In genomic region chr20:5933802-5934436, GRCh38 we compare ENCODE assay signal across 9 cellular contexts. TPM values are rescaled to one million over a fixed set of nuclear protein-coding genes. Genes with fewer than 3 reads are reported as not detected.
DNase-seq lines count a peak whose midpoint lies in the region; ATAC-seq lines count a peak whose summit lies in the region.
"Had no signal": no experiment of that assay in that cellular context is flagged by ENCODE, and none has a peak within 500 bp of the region (broad histone marks: within the 10 kb centered on the region; RNA-seq: fewer than 3 reads in every experiment).

No MANE protein-coding gene starts in this region.

- H3K4me3 Mint-ChIP-seq in activated T-cell treated with anti-CD3 and anti-CD28 coated beads, Interleukin-2, amount 50 U/mL, for 4 hours: no peak overlapping the region

- H3K9ac ChIP-seq in mesenchymal stem cell (ENCODE audit: low read length): no peak overlapping the region

- no peak overlapping the region for H2AK5ac ChIP-seq in mesenchymal stem cell (ENCODE audit: low read length, severe bottlenecking)

- H2AFZ ChIP-seq in mesenchymal stem cell (ENCODE audit: low read depth, low read length): no peak overlapping the region

- H2BK120ac ChIP-seq in mesenchymal stem cell (ENCODE audit: low read depth, low read length): no peak overlapping the region

- no peak overlapping the region for H3K4ac ChIP-seq in mesenchymal stem cell (ENCODE audit: low read depth in 1 of 2, low read length in 2 of 2)

- H4K91ac ChIP-seq in mesenchymal stem cell (ENCODE audit: low read length): no peak overlapping the region

- peak overlapping the region in 1 of 2 experiments; percentile 53 for H3K23ac ChIP-seq in mesenchymal stem cell (ENCODE audit: low read length in 2 of 2)

- no peak overlapping the region for H2BK5ac ChIP-seq in mesenchymal stem cell (ENCODE audit: low read depth, low read length, poor library complexity, severe bottlenecking)

- H2BK15ac ChIP-seq in mesenchymal stem cell (ENCODE audit: low read depth, poor library complexity, severe bottlenecking): no peak overlapping the region

- no peak overlapping the region for H3K14ac ChIP-seq in mesenchymal stem cell (ENCODE audit: low read length in 2 of 2)

- H2BK12ac ChIP-seq in mesenchymal stem cell (ENCODE audit: low read length in 2 of 2): no peak overlapping the region

- peaks cover 4% of the 10 kb centered on the region for H3K27me3 Mint-ChIP-seq in activated T-cell treated with anti-CD3 and anti-CD28 coated beads, Interleukin-2, amount 50 U/mL, for 4 hours (ENCODE audit: low read depth)

- H3K4me2 ChIP-seq in mesenchymal stem cell (ENCODE audit: low read length, poor library complexity, severe bottlenecking): no peak overlapping the region

- peak; percentile 28 to 48 for ATAC-seq in activated T-cell treated with anti-CD3 and anti-CD28 coated beads, Interleukin-2, amount 50 U/mL, for 4 hours
- ATAC-seq in HG02970 (IDR thresholded peaks at IDR 0.05; ENCODE audit: low FRiP score, unreplicated experiment): no peak
- no peak for ATAC-seq in GM21390 (IDR thresholded peaks at IDR 0.05; ENCODE audit: unreplicated experiment)

- H3K18ac ChIP-seq in mesenchymal stem cell (ENCODE audit: low read depth in 1 of 2, low read length in 2 of 2): no peak overlapping the region

- H3K36me3 ChIP-seq in mesenchymal stem cell (ENCODE audit: control insufficient read depth in 1 of 2, insufficient read depth in 2 of 2, low read depth in 1 of 2, low read length in 2 of 2): peaks cover 0 to 18% of the 10 kb centered on the region in 2 experiments

- H3K27ac ChIP-seq in mesenchymal stem cell (ENCODE audit: low read length, poor library complexity, severe bottlenecking): no peak overlapping the region
- H3K27ac ChIP-seq: neutrophil had no signal

- 79% methylated on average over 7 of the region's 7 CpGs for WGBS in mesenchymal stem cell

- no peaks in the 10 kb centered on the region for H3K9me3 ChIP-seq in mesenchymal stem cell (ENCODE audit: control insufficient read depth, low read length)
- H3K9me3 ChIP-seq: neutrophil had no signal

- no peaks in the 10 kb centered on the region for H3K9me3 Mint-ChIP-seq in activated T-cell treated with anti-CD3 and anti-CD28 coated beads, Interleukin-2, amount 50 U/mL, for 4 hours

- H3K4me1 Mint-ChIP-seq in activated T-cell treated with anti-CD3 and anti-CD28 coated beads, Interleukin-2, amount 50 U/mL, for 4 hours (ENCODE audit: low read depth): peaks cover 5% of the 10 kb centered on the region

- H3K4me1 ChIP-seq in mesenchymal stem cell (ENCODE audit: control insufficient read depth, insufficient read depth, low read depth, low read length): no peaks in the 10 kb centered on the region

- no peak for DNase-seq in activated T-cell treated with anti-CD3 and anti-CD28 coated beads, Interleukin-2, amount 50 U/mL, for 4 hours
- DNase-seq in activated T-cell treated with anti-CD3 and anti-CD28 coated beads for 4 hours (no peak), HuH-7.5 (ENCODE audit: low spot score) (peak; percentile 44), SW480 (ENCODE audit: low spot score) (peak; percentile 38), mesenchymal stem cell (peak; percentile 13)
- no peak for DNase-seq in effector CD8-positive, alpha-beta T cell (lab: John Stamatoyannopoulos, UW)

- H3K79me1 ChIP-seq in mesenchymal stem cell (replicated peaks; ENCODE audit: low read length, poor library complexity, severe bottlenecking): no peaks in the 10 kb centered on the region

- no peak overlapping the region for H4K8ac ChIP-seq in mesenchymal stem cell (ENCODE audit: low read length)

- no peak overlapping the region for H3K4me3 ChIP-seq in mesenchymal stem cell (ENCODE audit: insufficient read depth in 1 of 2, low read depth in 1 of 2, low read length in 2 of 2)

- peaks cover 0 to 10% of the 10 kb centered on the region in 2 experiments for H3K27me3 ChIP-seq in mesenchymal stem cell (ENCODE audit: control insufficient read depth in 1 of 2, insufficient read depth in 1 of 2, low read length in 2 of 2)
- H3K27me3 ChIP-seq: neutrophil had no signal

- peaks cover 6% of the 10 kb centered on the region for H3K36me3 Mint-ChIP-seq in activated T-cell treated with anti-CD3 and anti-CD28 coated beads, Interleukin-2, amount 50 U/mL, for 4 hours (ENCODE audit: insufficient read depth)

RNA-seq across cellular contexts. Expression of gene TRMT6, which starts 16.4 kb away (rescaled TPM):
- 10 to 100 TPM; 45.3 to 47.5 (median 45.8) TPM for total RNA-seq in activated T-cell treated with anti-CD3 and anti-CD28 coated beads, Interleukin-2, amount 50 U/mL, for 4 hours
- 11.9 TPM for polyA plus RNA-seq in mesenchymal stem cell (2013, experiment 1 of 2)
- polyA plus RNA-seq in mesenchymal stem cell (2013, experiment 2 of 2): 12.2 TPM

RNA-seq across cellular contexts. Expression of gene MCM8, which starts 16.5 kb away (rescaled TPM):
- 10 to 100 TPM; 19.7 to 27.3 (median 20.1) TPM for total RNA-seq in activated T-cell treated with anti-CD3 and anti-CD28 coated beads, Interleukin-2, amount 50 U/mL, for 4 hours
- polyA plus RNA-seq in mesenchymal stem cell (2013, experiment 1 of 2): 3.2 TPM
- polyA plus RNA-seq in mesenchymal stem cell (2013, experiment 2 of 2): 3.2 TPM

RNA-seq across cellular contexts. Expression of gene CHGB, which starts 22.6 kb away (rescaled TPM):
- under 1 TPM in 2 of 3 donors, not detected in 1; 0.08 to 0.20 TPM for total RNA-seq in activated T-cell treated with anti-CD3 and anti-CD28 coated beads, Interleukin-2, amount 50 U/mL, for 4 hours
- 0.19 TPM for polyA plus RNA-seq in mesenchymal stem cell (2013, experiment 1 of 2)
- 0.12 TPM for polyA plus RNA-seq in mesenchymal stem cell (2013, experiment 2 of 2)

Comparison
In these comparisons a context has a peak if more than half of its experiments do, and no peak if none do; other contexts are left out.
1. ATAC-seq: peak in activated T-cell treated with anti-CD3 and anti-CD28 coated beads, Interleukin-2, amount 50 U/mL, for 4 hours (2 of 2); none in HG02970 (single experiment) and GM21390 (single experiment).
2. DNase-seq: peak in HuH-7.5 (single experiment), SW480 (single experiment) and mesenchymal stem cell (single experiment); none in activated T-cell treated with anti-CD3 and anti-CD28 coated beads, Interleukin-2, amount 50 U/mL, for 4 hours (single experiment), activated T-cell treated with anti-CD3 and anti-CD28 coated beads for 4 hours (single experiment) and effector CD8-positive, alpha-beta T cell (single experiment).